In the genomic region with DNA sequence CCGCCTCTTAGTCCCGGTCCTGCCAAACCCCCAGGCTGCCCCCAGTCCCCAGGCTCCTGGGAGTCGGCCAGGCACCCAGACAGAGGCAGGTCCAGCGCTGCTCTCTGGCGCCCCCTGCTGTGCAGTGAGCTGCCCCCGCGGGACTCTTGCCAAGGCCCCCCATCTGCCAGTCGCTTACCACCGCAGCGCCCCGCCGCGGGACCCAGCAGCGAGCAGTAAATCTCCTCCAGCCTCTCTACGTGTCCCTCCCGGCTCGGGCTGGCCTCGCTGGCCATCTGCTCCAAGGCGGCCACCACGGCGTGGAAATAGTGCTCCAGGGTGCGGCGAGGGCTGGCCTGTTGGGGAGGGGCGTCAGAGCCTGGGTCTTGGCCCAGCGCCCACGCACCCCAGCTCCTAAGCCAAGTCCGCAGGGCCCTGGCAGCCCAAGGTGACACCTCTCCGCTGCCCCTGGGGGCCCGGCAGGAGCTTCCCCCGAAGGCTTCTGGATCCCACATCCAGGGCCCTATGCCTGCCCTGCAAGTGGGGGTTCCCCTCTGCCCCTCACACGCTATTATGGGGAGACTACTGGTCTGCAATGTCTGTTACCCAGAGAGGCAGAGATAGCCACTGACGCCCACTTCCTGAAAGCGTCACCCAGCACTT, we compare ENCODE assay signal across 8 cellular contexts. TPM values are rescaled to one million over a fixed set of nuclear protein-coding genes. Genes with fewer than 3 reads are reported as not detected.
DNase-seq lines count a peak whose midpoint lies in the region; ATAC-seq and TF ChIP-seq lines count a peak whose summit lies in the region.

No MANE protein-coding gene starts in this region.

- CTCF ChIA-PET in HEK293T (lab: Yijun Ruan, JAX): interaction anchor here (0.9 to 1.8 kb wide), 6 partner anchors 8 to 423 kb away, joined by 3 to 7 read pairs (median 4); no protein-coding TSS in a partner anchor

- no peak for DNase-seq in AG09319 (ENCODE audit: extremely low read depth, low read depth)
- peak; percentile 84 for DNase-seq in HEK293T (ENCODE audit: extremely low spot score)
- DNase-seq in activated T-cell treated with anti-CD3 and anti-CD28 coated beads for 48 hours (ENCODE audit: low read depth): peak; percentile 41
- DNase-seq in left colon: peak in 1 of 2 donors; percentile 56
- DNase-seq in NCI-H187 treated with DMSO at 0.1 percent for 48 hours (lab: John Stamatoyannopoulos, UW): no peak
- DNase-seq in ureter (ENCODE audit: low spot score): no peak
- DNase-seq in GOT3 (lab: John Stamatoyannopoulos, UW): no peak

- POLR2A ChIA-PET in HEK293T (lab: Yijun Ruan, JAX): no interaction called here

- peak; percentile 30 for TF ChIP-seq CTCF in AG09319 (IDR thresholded peaks at IDR 0.05; ENCODE audit: low read depth, low read length)

- intact Hi-C loops in left colon (cut with DNase I, micrococcal nuclease): no loop called here

- ATAC-seq in left colon (peak; percentile 58), HG03571 (IDR thresholded peaks at IDR 0.05; ENCODE audit: unreplicated experiment) (no peak)

TF ChIP-seq in HEK293T, 16 proteins besides CTCF, POLR2A, EP300 and RAD21:
- TF ChIP-seq LEF1 (IDR thresholded peaks at IDR 0.05; ENCODE audit: borderline replicate concordance) (no peak), TARDBP (IDR thresholded peaks at IDR 0.05) (no peak), L3MBTL2 (conservative IDR thresholded peaks at IDR 0.05) (peak; percentile 32; the same call in 1 of the 2 replicates), FOXM1 (IDR thresholded peaks at IDR 0.05; ENCODE audit: borderline replicate concordance) (no peak; the same call in 1 of the 2 replicates), FOXA1 (IDR thresholded peaks at IDR 0.05) (no peak), ZNF384 (IDR thresholded peaks at IDR 0.05) (no peak), ARNT (IDR thresholded peaks at IDR 0.05) (no peak), HDGF (IDR thresholded peaks at IDR 0.05; ENCODE audit: borderline replicate concordance) (0 out of 2 replicates have a peak, but pooled peaks have one; percentile 74), FOXK2 (IDR thresholded peaks at IDR 0.05) (no peak)
- TF ChIP-seq, protein P1, sequence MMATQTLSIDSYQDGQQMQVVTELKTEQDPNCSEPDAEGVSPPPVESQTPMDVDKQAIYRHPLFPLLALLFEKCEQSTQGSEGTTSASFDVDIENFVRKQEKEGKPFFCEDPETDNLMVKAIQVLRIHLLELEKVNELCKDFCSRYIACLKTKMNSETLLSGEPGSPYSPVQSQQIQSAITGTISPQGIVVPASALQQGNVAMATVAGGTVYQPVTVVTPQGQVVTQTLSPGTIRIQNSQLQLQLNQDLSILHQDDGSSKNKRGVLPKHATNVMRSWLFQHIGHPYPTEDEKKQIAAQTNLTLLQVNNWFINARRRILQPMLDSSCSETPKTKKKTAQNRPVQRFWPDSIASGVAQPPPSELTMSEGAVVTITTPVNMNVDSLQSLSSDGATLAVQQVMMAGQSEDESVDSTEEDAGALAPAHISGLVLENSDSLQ (IDR thresholded peaks at IDR 0.05): 0 out of 2 replicates have a peak, but pooled peaks have one; percentile 6

RNA-seq across cellular contexts. Expression of a gene that starts 33.7 kb away (rescaled TPM):
- 1 to 10 TPM; 5.1 to 6.8 TPM for total RNA-seq in left colon
- 4.1 TPM for total RNA-seq in ureter

RNA-seq across cellular contexts. Expression of a gene that starts 34.6 kb away (rescaled TPM):
- under 1 TPM; 0.27 to 0.89 TPM for total RNA-seq in left colon
- 1.7 TPM for total RNA-seq in ureter

Comparison
In these comparisons a context has a peak if more than half of its experiments do, and no peak if none do; other contexts are left out.
1. DNase-seq: peak in HEK293T (single experiment) and activated T-cell treated with anti-CD3 and anti-CD28 coated beads for 48 hours (single experiment); none in AG09319 (single experiment), NCI-H187 treated with DMSO at 0.1 percent for 48 hours (single experiment), ureter (single experiment) and GOT3 (single experiment).